9 cellular contexts compared by ENCODE assay signal in genomic region chr1:232655041-232655745, GRCh38. TPM values are rescaled to one million over a fixed set of nuclear protein-coding genes. Genes with fewer than 3 reads are reported as not detected.
DNase-seq lines count a peak whose midpoint lies in the region; ATAC-seq, FAIRE-seq and TF ChIP-seq lines count a peak whose summit lies in the region.
"Had no signal": no experiment of that assay in that cellular context is flagged by ENCODE, and none has a peak within 500 bp of the region (broad histone marks: within the 10 kb centered on the region; RNA-seq: fewer than 3 reads in every experiment).

No MANE protein-coding gene starts in this region.

- no peak overlapping the region for H2AK5ac ChIP-seq in H1 (ENCODE audit: low read depth, low read length)

- no peak overlapping the region for H2BK120ac ChIP-seq in H1 (replicated peaks; ENCODE audit: low read depth, low read length)

- no peaks in the 10 kb centered on the region for H3K27me3 ChIP-seq in H1 (replicated peaks in 1 of 4; ENCODE audit: control insufficient read depth in 3 of 4, extremely low read depth in 1 of 4, insufficient read depth in 3 of 4, low read length in 3 of 4)
- peaks cover 0 to 12% (median 0%) of the 10 kb centered on the region in 7 donors for H3K27me3 ChIP-seq in spleen (replicated peaks in 1 of 7)

- TF ChIP-seq POLR2A in H1 (IDR thresholded peaks at IDR 0.05; ENCODE audit: control extremely low read depth in 1 of 2, low read depth in 2 of 2, low read length in 2 of 2) = no peak
- no peak for TF ChIP-seq POLR2A in spleen (IDR thresholded peaks at IDR 0.05)

- TF ChIP-seq EP300 in H1 (IDR thresholded peaks at IDR 0.05; ENCODE audit: borderline replicate concordance in 1 of 2, low read depth in 2 of 2, low read length in 2 of 2) = no peak

- H4K91ac ChIP-seq in H1 (replicated peaks; ENCODE audit: insufficient read length, low read length) = no peak overlapping the region

- no peak overlapping the region for H2BK20ac ChIP-seq in H1 (ENCODE audit: low read length)

- FAIRE-seq in GM18507 (lab: Jason Lieb, UNC) (peak; percentile 76), H1 (lab: Jason Lieb, UNC) (no peak)

- H2BK12ac ChIP-seq in H1 (ENCODE audit: low read depth, low read length) = no peak overlapping the region

- no peak overlapping the region for H2BK15ac ChIP-seq in H1 (ENCODE audit: low read length)

- no peak overlapping the region for H3K9ac ChIP-seq in H1 (replicated peaks in 1 of 4; ENCODE audit: extremely low read depth in 1 of 4, low read depth in 3 of 4, low read length in 3 of 4)

- no peak overlapping the region for H4K8ac ChIP-seq in H1 (ENCODE audit: extremely low read depth, insufficient read depth, low read length)

- TF ChIP-seq CTCF in H1 (IDR thresholded peaks at IDR 0.05; ENCODE audit: control extremely low read depth in 1 of 3, insufficient read depth in 1 of 3, low read depth in 1 of 3, low read length in 3 of 3) = no peak
- TF ChIP-seq CTCF in spleen (IDR thresholded peaks at IDR 0.05 in 8 of 11, conservative IDR thresholded peaks at IDR 0.05 in 3 of 11) = no peak

- no peak overlapping the region for H3K27ac ChIP-seq in H1 (ENCODE audit: low read depth, low read length)
- no peak overlapping the region for H3K27ac ChIP-seq in spleen

- H3K9me3 ChIP-seq in H1 (ENCODE audit: insufficient read depth in 2 of 2, low read depth in 1 of 2, low read length in 1 of 2) (no peaks in the 10 kb centered on the region), spleen (peaks cover 0 to under 1% (median 0%) of the 10 kb centered on the region in 8 donors)

- H3K4me1 ChIP-seq in H1 (replicated peaks in 1 of 4; ENCODE audit: control insufficient read depth in 3 of 4, insufficient read depth in 4 of 4, low read length in 3 of 4) (peaks cover 0 to 7% (median 0%) of the 10 kb centered on the region in 4 experiments; a peak in 1 of 7 replicates), spleen (no peaks in the 10 kb centered on the region)

- H3K79me2 ChIP-seq in H1 (ENCODE audit: control insufficient read depth in 1 of 2, insufficient read depth in 2 of 2, low read length in 2 of 2) = no peaks in the 10 kb centered on the region

- CTCF ChIA-PET in H1 (lab: Charles Lee; ENCODE audit: partially characterized antibody) = interaction anchor here (1.1 to 1.2 kb wide), 2 partner anchors 22 to 225 kb away, joined by 3 to 4 read pairs; no protein-coding TSS in a partner anchor

- no peak overlapping the region for H2BK5ac ChIP-seq in H1 (ENCODE audit: low read depth, low read length)

- no peak overlapping the region for H3K14ac ChIP-seq in H1 (ENCODE audit: insufficient read length)

- H3K79me1 ChIP-seq in H1 (ENCODE audit: low read depth, low read length) = no peaks in the 10 kb centered on the region; the same call in 1 of the 2 replicates

- H3K4ac ChIP-seq in H1 (replicated peaks; ENCODE audit: insufficient read length, low read depth, low read length) = no peak overlapping the region

- no peaks in the 10 kb centered on the region for H4K20me1 ChIP-seq in H1 (replicated peaks in 1 of 2; ENCODE audit: control insufficient read depth in 1 of 2, insufficient read depth in 2 of 2, low read length in 2 of 2)

- H3K36me3 ChIP-seq in H1 (ENCODE audit: control insufficient read depth in 2 of 4, insufficient read depth in 4 of 4, low read length in 3 of 4) (no peaks in the 10 kb centered on the region), spleen (no peaks in the 10 kb centered on the region)

- no peak overlapping the region for H3K23ac ChIP-seq in H1 (ENCODE audit: insufficient read length)

- peak overlapping the region; percentile 16; the same call in 1 of the 2 replicates for H2AFZ ChIP-seq in H1 (ENCODE audit: low read length)

- H3K23me2 ChIP-seq in H1 (ENCODE audit: low read depth, low read length) = no peaks in the 10 kb centered on the region

- H3K4me2 ChIP-seq in H1 (ENCODE audit: insufficient read depth in 1 of 2, low read depth in 2 of 2, low read length in 2 of 2) = no peak overlapping the region

- TF ChIP-seq RAD21 in H1 (IDR thresholded peaks at IDR 0.05 in 1 of 2, conservative IDR thresholded peaks at IDR 0.05 in 1 of 2; ENCODE audit: low read depth in 2 of 2, low read length in 2 of 2) = no peak

- POLR2A ChIA-PET in H1 (lab: Charles Lee; ENCODE audit: partially characterized antibody) = no interaction called here

- no peak overlapping the region for H4K5ac ChIP-seq in H1 (ENCODE audit: insufficient read length, low read depth, low read length)

- 91% methylated on average over 5 of the region's 5 CpGs; no CpG with 5 or more reads in 1 of the 2 experiments for WGBS in H1 (ENCODE audit: extremely low coverage in 1 of 2, insufficient coverage in 1 of 2, insufficient read length in 1 of 2, insufficient replicate concordance in 2 of 2, low coverage in 1 of 2, low lambda C conversion rate in 2 of 2, missing lambda C conversion rate in 1 of 2), 2 experiments
- 46 to 55% (median 49%) methylated on average over 5 of the region's 5 CpGs for WGBS in spleen, 5 donors

- no peak overlapping the region for H3K4me3 ChIP-seq in H1 (ENCODE audit: extremely low read depth in 1 of 4, insufficient read depth in 2 of 4, low read depth in 3 of 4, low read length in 4 of 4)
- no peak overlapping the region for H3K4me3 ChIP-seq in spleen

- DNase-seq in GM18507 (ENCODE audit: extremely low spot score, insufficient read length, low read depth) (no peak), NCI-H1694 treated with DMSO at 0.1 percent for 48 hours (lab: John Stamatoyannopoulos, UW) (peak; percentile 52), H1 (ENCODE audit: low read depth in 1 of 2, low spot score in 2 of 2) (no peak), spleen (no peak), NCI-H2081 treated with DMSO at 0.1 percent for 48 hours (lab: John Stamatoyannopoulos, UW) (no peak), hypothalamus (lab: John Stamatoyannopoulos, UW) (no peak)
- DNase-seq: activated gamma-delta T cell treated with Interleukin-2 at 50 U/mL for 16 hours had no signal

- no peak overlapping the region for H3K18ac ChIP-seq in H1 (ENCODE audit: extremely low read depth, low read length)

- ATAC-seq in HG02588 (IDR thresholded peaks at IDR 0.05; ENCODE audit: unreplicated experiment) = peak; percentile 65
- ATAC-seq in HG02571 (IDR thresholded peaks at IDR 0.05; ENCODE audit: unreplicated experiment) = no peak

- H3K56ac ChIP-seq in H1 (replicated peaks; ENCODE audit: insufficient read length, low read depth, low read length) = no peak overlapping the region

- intact Hi-C loops in spleen (cut with DNase I; ENCODE audit: low total_unique reads) = no loop called here

TF ChIP-seq in H1, 55 proteins besides CTCF, POLR2A, EP300 and RAD21:
- TF ChIP-seq HDAC6 (IDR thresholded peaks at IDR 0.05; ENCODE audit: low read depth, low read length) (no peak), KDM5A (IDR thresholded peaks at IDR 0.05; ENCODE audit: low read length) (no peak)

RNA-seq across cellular contexts. Expression of gene SIPA1L2, which starts 25.3 kb away (rescaled TPM):
- total RNA-seq in H1 (2021; fragmentation: NEBNext Ultra II Directional; extraction: Animal tissue kit (Norgen Biotek cat#: 25700)) = 12.0 and 13.2 TPM in 2 replicates
- 7.7 and 11.5 TPM in 2 replicates for polyA plus RNA-seq in H1 (2011; rRNA removed)
- polyA plus RNA-seq in H1 (2011; cell fraction: cytosol; rRNA removed) = 9.8 TPM
- 19.7 TPM for polyA plus RNA-seq in H1 (2011; cell fraction: nucleus; rRNA removed)
- polyA plus RNA-seq in H1 (2012, experiment 1 of 2) = 7.1 to 9.0 TPM (median 7.9 TPM) in 4 replicates
- 0.62 TPM for polyA plus RNA-seq in H1 (2012, experiment 2 of 2)
- polyA plus RNA-seq in H1 (2013, experiment 1 of 2) = 4.2 TPM
- 4.0 TPM for polyA plus RNA-seq in H1 (2013, experiment 2 of 2)
- 13.6 and 18.9 TPM in 2 replicates for polyA minus RNA-seq in H1 (2011; rRNA and poly(A)+ RNA removed)
- 9.7 TPM for polyA minus RNA-seq in H1 (2011; cell fraction: cytosol; rRNA and poly(A)+ RNA removed)
- polyA minus RNA-seq in H1 (2011; cell fraction: nucleus; rRNA and poly(A)+ RNA removed) = 29.5 TPM
- 10 to 100 TPM; 18.4 to 67.7 (median 34.6) TPM for total RNA-seq in spleen
- polyA plus RNA-seq in spleen = 1 to 10 TPM; 1.1 to 5.3 (median 2.3) TPM
